In the genomic region with DNA sequence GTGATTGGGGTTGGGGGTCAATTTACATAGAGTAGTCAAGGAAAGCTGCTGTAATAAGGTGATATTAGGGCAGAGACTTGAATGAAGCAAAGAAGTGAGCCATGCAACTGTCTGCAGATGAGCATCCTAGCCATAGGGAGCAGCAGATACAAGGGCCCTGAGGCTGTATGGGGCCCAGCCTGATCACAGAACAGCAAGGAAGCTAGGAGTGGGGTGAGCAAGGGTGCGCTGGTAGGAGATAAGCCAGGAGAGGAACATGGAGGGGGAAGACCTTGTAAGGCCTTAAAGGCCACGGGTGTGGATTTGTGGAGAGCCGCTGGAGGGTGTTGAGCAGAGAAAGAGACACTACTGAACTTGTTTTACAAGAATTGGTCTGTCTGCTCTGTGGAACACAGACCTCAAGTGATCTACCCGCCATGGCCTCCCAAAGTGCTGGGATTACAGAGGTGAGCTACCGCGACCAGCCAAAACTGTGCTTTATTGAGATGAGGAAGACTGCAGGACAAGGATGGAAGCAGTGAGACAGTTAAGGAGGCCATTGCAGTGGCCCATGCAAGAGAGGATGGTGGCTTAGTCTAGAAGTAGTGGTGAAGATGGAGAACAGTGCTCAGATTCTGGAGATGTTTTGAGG, we compare ENCODE assay signal across 33 cellular contexts.
"Had no signal": no experiment of that assay in that cellular context is flagged by ENCODE, and none has a peak within 500 bp of the region (broad histone marks: within the 10 kb centered on the region; RNA-seq: fewer than 3 reads in every experiment).

No MANE protein-coding gene starts in this region.

- H3K9me3 ChIP-seq: body of pancreas, colonic mucosa, gastrocnemius medialis, heart left ventricle had no signal

- H3K9me3 Mint-ChIP-seq: activated CD4-positive, alpha-beta memory T cell treated with anti-CD3 and anti-CD28 coated beads, Interleukin-2, amount 10 ng/mL, durations not matched to agents 7 days and 5 days; activated CD4-positive, alpha-beta T cell treated with anti-CD3 and anti-CD28 coated beads, Interleukin-2, amount 10 ng/mL, durations not matched to agents 24 days and 14 days; activated T-cell treated with anti-CD3 and anti-CD28 coated beads, Interleukin-2, amount 50 U/mL, for 24 hours; activated T-cell treated with anti-CD3 and anti-CD28 coated beads, Interleukin-2, amount 50 U/mL, for 72 hours; T-cell; T-helper 1 cell treated with Interleukin-12 subunit alpha and Interleukin-12 subunit beta and Interleukin-4 antibody, amounts not matched to agents 30 μg/mL and 1 μg/mL, for 36 hours; T-helper 2 cell treated with Interferon-gamma antibody and Interleukin-4, amounts not matched to agents 5 μg/mL and 100 μg/mL, for 36 hours had no signal

- H3K27me3 Mint-ChIP-seq: activated CD4-positive, alpha-beta memory T cell treated with anti-CD3 and anti-CD28 coated beads, Interleukin-2, amount 10 ng/mL, durations not matched to agents 7 days and 5 days; activated CD4-positive, alpha-beta T cell treated with anti-CD3 and anti-CD28 coated beads for 36 hours; activated CD4-positive, alpha-beta T cell treated with anti-CD3 and anti-CD28 coated beads, Interleukin-2, amount 10 ng/mL, durations not matched to agents 24 days and 14 days; activated naive CD8-positive, alpha-beta T cell; activated T-cell treated with anti-CD3 and anti-CD28 coated beads, Interleukin-2, amount 50 U/mL, for 24 hours; T-cell had no signal

- ATAC-seq: activated CD4-positive, alpha-beta T cell treated with anti-CD3 and anti-CD28 coated beads for 36 hours; activated T-cell treated with anti-CD3 and anti-CD28 coated beads, Interleukin-2, amount 50 U/mL, for 72 hours; body of pancreas; esophagus mucosa; foreskin keratinocyte; gastrocnemius medialis; T-cell had no signal

- H3K27me3 ChIP-seq: body of pancreas, cardiac muscle cell, colonic mucosa, dorsolateral prefrontal cortex, foreskin keratinocyte, gastrocnemius medialis, heart left ventricle had no signal

- H3K36me3 ChIP-seq: cardiac muscle cell, colonic mucosa had no signal

- H3K4me3 ChIP-seq: body of pancreas, cardiac muscle cell, colonic mucosa, dorsolateral prefrontal cortex, gastrocnemius medialis, heart left ventricle had no signal

- H3K27ac ChIP-seq: body of pancreas, cardiac muscle cell, colonic mucosa, dorsolateral prefrontal cortex, foreskin keratinocyte, gastrocnemius medialis, heart left ventricle had no signal

- H3K4me3 Mint-ChIP-seq: activated CD4-positive, alpha-beta memory T cell treated with anti-CD3 and anti-CD28 coated beads, Interleukin-2, amount 10 ng/mL, durations not matched to agents 7 days and 5 days; activated CD4-positive, alpha-beta T cell treated with anti-CD3 and anti-CD28 coated beads for 36 hours; activated CD4-positive, alpha-beta T cell treated with anti-CD3 and anti-CD28 coated beads, Interleukin-2, amount 10 ng/mL, durations not matched to agents 24 days and 14 days; activated naive CD8-positive, alpha-beta T cell; activated T-cell treated with anti-CD3 and anti-CD28 coated beads, Interleukin-2, amount 50 U/mL, for 24 hours; activated T-cell treated with anti-CD3 and anti-CD28 coated beads, Interleukin-2, amount 50 U/mL, for 72 hours; endodermal cell; T-cell; T-helper 1 cell treated with Interleukin-12 subunit alpha and Interleukin-12 subunit beta and Interleukin-4 antibody, amounts not matched to agents 30 μg/mL and 1 μg/mL, for 36 hours; T-helper 2 cell treated with Interferon-gamma antibody and Interleukin-4, amounts not matched to agents 5 μg/mL and 100 μg/mL, for 36 hours had no signal

- H3K36me3 Mint-ChIP-seq: activated naive CD8-positive, alpha-beta T cell had no signal

- H3K4me1 ChIP-seq: body of pancreas, colonic mucosa, foreskin keratinocyte, gastrocnemius medialis had no signal

- H3K4me1 Mint-ChIP-seq: activated CD4-positive, alpha-beta memory T cell treated with anti-CD3 and anti-CD28 coated beads, Interleukin-2, amount 10 ng/mL, durations not matched to agents 7 days and 5 days; activated CD4-positive, alpha-beta T cell treated with anti-CD3 and anti-CD28 coated beads for 36 hours; activated CD4-positive, alpha-beta T cell treated with anti-CD3 and anti-CD28 coated beads, Interleukin-2, amount 10 ng/mL, durations not matched to agents 24 days and 14 days; T-cell had no signal

- H3K27ac Mint-ChIP-seq: activated CD4-positive, alpha-beta memory T cell treated with anti-CD3 and anti-CD28 coated beads, Interleukin-2, amount 10 ng/mL, durations not matched to agents 7 days and 5 days; activated CD4-positive, alpha-beta T cell treated with anti-CD3 and anti-CD28 coated beads for 36 hours; activated CD4-positive, alpha-beta T cell treated with anti-CD3 and anti-CD28 coated beads, Interleukin-2, amount 10 ng/mL, durations not matched to agents 24 days and 14 days; activated naive CD8-positive, alpha-beta T cell; activated T-cell treated with anti-CD3 and anti-CD28 coated beads, Interleukin-2, amount 50 U/mL, for 24 hours; activated T-cell treated with anti-CD3 and anti-CD28 coated beads, Interleukin-2, amount 50 U/mL, for 72 hours; endodermal cell; T-cell; T-helper 1 cell treated with Interleukin-12 subunit alpha and Interleukin-12 subunit beta and Interleukin-4 antibody, amounts not matched to agents 30 μg/mL and 1 μg/mL, for 36 hours; T-helper 2 cell treated with Interferon-gamma antibody and Interleukin-4, amounts not matched to agents 5 μg/mL and 100 μg/mL, for 36 hours had no signal

- DNase-seq: activated CD4-positive, alpha-beta memory T cell treated with anti-CD3 and anti-CD28 coated beads, Interleukin-2, amount 10 ng/mL, durations not matched to agents 7 days and 5 days; activated CD4-positive, alpha-beta T cell treated with anti-CD3 and anti-CD28 coated beads for 36 hours; activated CD4-positive, alpha-beta T cell treated with anti-CD3 and anti-CD28 coated beads, Interleukin-2, amount 10 ng/mL, durations not matched to agents 24 days and 14 days; activated CD4-positive, alpha-beta T cell treated with anti-CD3 and anti-CD28 coated beads, Interleukin-2, amount 50 U/mL, for 4 hours; activated CD4-positive, CD25-positive, alpha-beta regulatory T cell; activated CD4-positive, CD25-positive, alpha-beta regulatory T cell treated with anti-CD3 and anti-CD28 coated beads, Interleukin-2, amount 50 U/mL, for 72 hours; activated CD8-positive, alpha-beta memory T cell treated with anti-CD3 and anti-CD28 coated beads, Interleukin-2, amount 50 U/mL, for 48 hours; activated effector memory CD4-positive, alpha-beta T cell treated with Interleukin-2 at 50 U/mL for 16 hours; activated gamma-delta T cell treated with Interleukin-2 at 50 U/mL for 16 hours; activated naive CD4-positive, alpha-beta T cell treated with anti-CD3 and anti-CD28 coated beads, Interleukin-2, amount 50 U/mL, for 16 hours; activated naive CD4-positive, alpha-beta T cell treated with Interleukin-2 at 50 U/mL for 16 hours; activated T-cell treated with anti-CD3 and anti-CD28 coated beads for 4 hours; activated T-cell treated with anti-CD3 and anti-CD28 coated beads, Interleukin-2, amount 50 U/mL, for 24 hours; activated T-cell treated with anti-CD3 and anti-CD28 coated beads, Interleukin-2, amount 50 U/mL, for 72 hours; amniotic stem cell; aorta; body of pancreas; central memory CD4-positive, alpha-beta T cell; cerebellar nuclear complex; colonic mucosa; dorsolateral prefrontal cortex; effector memory CD4-positive, alpha-beta T cell; endodermal cell; foreskin keratinocyte; gastrocnemius medialis; glutamatergic neuron; heart left ventricle; T-cell had no signal
